Comparison of ENCODE assay signal across 8 cellular contexts in the genomic region with DNA sequence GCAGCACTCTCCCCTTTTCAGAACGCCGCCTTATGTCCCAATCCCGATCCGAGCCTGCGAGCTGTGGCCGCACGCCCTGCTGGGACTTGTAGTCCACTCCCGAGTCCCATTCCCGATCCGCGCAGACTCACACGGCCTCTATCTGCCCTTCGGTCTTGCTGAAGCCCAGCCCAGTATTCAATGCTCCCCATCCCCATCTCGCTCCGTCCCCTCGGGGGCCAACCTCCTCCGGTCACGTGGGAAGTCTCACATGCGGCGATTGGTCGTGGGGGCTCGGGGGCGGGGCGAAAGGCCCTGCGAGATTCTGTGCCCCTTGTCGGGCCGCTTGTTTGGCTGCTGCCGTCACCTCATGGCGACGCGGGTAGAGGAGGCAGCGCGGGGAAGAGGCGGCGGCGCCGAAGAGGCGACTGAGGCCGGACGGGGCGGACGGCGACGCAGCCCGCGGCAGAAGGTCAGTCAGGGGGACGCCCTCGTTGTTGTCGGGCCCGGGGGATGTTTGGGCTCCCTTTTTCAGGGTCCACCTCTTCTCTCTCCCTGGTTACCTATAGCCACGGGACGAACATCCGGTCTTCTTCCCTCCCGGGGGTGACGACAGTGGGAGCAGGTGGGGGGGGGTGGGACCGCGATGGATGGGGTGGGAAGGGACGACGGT. TPM values are rescaled to one million over a fixed set of nuclear protein-coding genes. Genes with fewer than 3 reads are reported as not detected.
DNase-seq lines count a peak whose midpoint lies in the region; ATAC-seq and FAIRE-seq lines count a peak whose summit lies in the region.

TSS of gene TXLNG (plus strand) at position 328 of the 652 bp plus-strand sequence. CDS start at position 350, 22 bp downstream.

- H3K9me3 ChIP-seq in KOPT-K1 (ENCODE audit: insufficient read depth, low read length, poor library complexity, severe bottlenecking) (no peaks in the 10 kb centered on the region), muscle layer of colon (ENCODE audit: low read length) (no peaks in the 10 kb centered on the region)

- ATAC-seq in GM21786 (IDR thresholded peaks at IDR 0.05; ENCODE audit: unreplicated experiment) = peak; percentile 99
- ATAC-seq in activated T-cell treated with anti-CD3 and anti-CD28 coated beads, Interleukin-2, amount 50 U/mL, for 72 hours (replicated peaks in 1 of 2) = peak; percentile 96
- peak; percentile 100 for ATAC-seq in esophagus mucosa

- FAIRE-seq in RCC 7860 (lab: Jason Lieb, UNC) = peak; percentile 94

- DNase-seq in DMS79 (lab: John Stamatoyannopoulos, UW) (peak; percentile 86), RCC 7860 (ENCODE audit: low spot score) (peak; percentile 95)
- DNase-seq in activated T-cell treated with anti-CD3 and anti-CD28 coated beads, Interleukin-2, amount 50 U/mL, for 72 hours = peak; percentile 92 to 98
- peak; percentile 80 for DNase-seq in stimulated activated CD8-positive, alpha-beta memory T cell treated with anti-CD3 and anti-CD28 coated beads, Interleukin-7, amount 100 ng/mL, for 24 hours (ENCODE audit: low read depth)

- peak within 1 kb of the TSS; percentile 77 for H3K4me3 ChIP-seq in muscle layer of colon (ENCODE audit: low read depth in 1 of 2, low read length in 2 of 2)

- H3K4me1 Mint-ChIP-seq in activated T-cell treated with anti-CD3 and anti-CD28 coated beads, Interleukin-2, amount 50 U/mL, for 72 hours (ENCODE audit: low read depth) = peaks cover 16% of the 10 kb centered on the region

- no peaks in the 10 kb centered on the region for H3K27me3 ChIP-seq in muscle layer of colon (ENCODE audit: control insufficient read depth in 1 of 2, insufficient read depth in 2 of 2, low read length in 2 of 2)

- H3K36me3 ChIP-seq in KOPT-K1 (ENCODE audit: insufficient read depth, low read length) (peaks cover 14% of the 10 kb centered on the region), muscle layer of colon (ENCODE audit: insufficient read depth, low read length) (no peaks in the 10 kb centered on the region)

- H3K9me3 Mint-ChIP-seq in activated T-cell treated with anti-CD3 and anti-CD28 coated beads, Interleukin-2, amount 50 U/mL, for 72 hours = no peaks in the 10 kb centered on the region

- no peaks in the 10 kb centered on the region for H3K4me1 ChIP-seq in muscle layer of colon (ENCODE audit: insufficient read depth, low read length)

- H3K36me3 Mint-ChIP-seq in activated T-cell treated with anti-CD3 and anti-CD28 coated beads, Interleukin-2, amount 50 U/mL, for 72 hours (ENCODE audit: insufficient read depth in 2 of 2) = peaks cover 2 to 8% of the 10 kb centered on the region in 2 donors

- peak within 1 kb of the TSS; percentile 79 for H3K27ac Mint-ChIP-seq in activated T-cell treated with anti-CD3 and anti-CD28 coated beads, Interleukin-2, amount 50 U/mL, for 72 hours

- H3K27ac ChIP-seq in KOPT-K1 (ENCODE audit: low read depth, low read length, poor library complexity, severe bottlenecking) (peak within 1 kb of the TSS; percentile 66), muscle layer of colon (ENCODE audit: low read depth, low read length) (peak within 1 kb of the TSS; percentile 65)

- peak within 1 kb of the TSS; percentile 95 to 99 for H3K4me3 Mint-ChIP-seq in activated T-cell treated with anti-CD3 and anti-CD28 coated beads, Interleukin-2, amount 50 U/mL, for 72 hours

- peak within 1 kb of the TSS; percentile 53 for H3K9ac ChIP-seq in muscle layer of colon (ENCODE audit: low read length)

- no peaks in the 10 kb centered on the region for H3K27me3 Mint-ChIP-seq in activated T-cell treated with anti-CD3 and anti-CD28 coated beads, Interleukin-2, amount 50 U/mL, for 72 hours (ENCODE audit: low read depth)

RNA-seq across cellular contexts. Expression of gene TXLNG, which starts in this region (rescaled TPM):
- total RNA-seq in activated T-cell treated with anti-CD3 and anti-CD28 coated beads, Interleukin-2, amount 50 U/mL, for 72 hours = 10 to 100 TPM; 15.3 to 24.6 TPM
- total RNA-seq in esophagus mucosa = 8.5 TPM

Comparison
In these comparisons a context has a peak if more than half of its experiments do, and no peak if none do; other contexts are left out.
1. Peak in every context shown above with its lines: DNase-seq, ATAC-seq, H3K4me3 ChIP-seq and H3K27ac ChIP-seq.